In genomic region chr1:186849271-186849671, GRCh38 we compare ENCODE assay signal across 10 cellular contexts. TPM values are rescaled to one million over a fixed set of nuclear protein-coding genes. Genes with fewer than 3 reads are reported as not detected.
DNase-seq lines count a peak whose midpoint lies in the region; ATAC-seq and TF ChIP-seq lines count a peak whose summit lies in the region.
"Had no signal": no experiment of that assay in that cellular context is flagged by ENCODE, and none has a peak within 500 bp of the region (broad histone marks: within the 10 kb centered on the region; RNA-seq: fewer than 3 reads in every experiment).

No MANE protein-coding gene starts in this region.

- DNase-seq in HL-60 (ENCODE audit: low read depth in 1 of 2, low spot score in 1 of 2) (peak; percentile 14 to 66), lower lobe of right lung (no peak), amniotic stem cell (lab: John Stamatoyannopoulos, UW) (no peak), NCI-H2196 treated with DMSO at 0.1 percent for 48 hours (lab: John Stamatoyannopoulos, UW; ENCODE audit: unreplicated experiment) (no peak), esophagus muscularis mucosa (ENCODE audit: extremely low spot score) (no peak), NCI-H187 treated with DMSO at 0.1 percent for 48 hours (lab: John Stamatoyannopoulos, UW) (no peak)
- DNase-seq: activated CD4-positive, alpha-beta memory T cell treated with anti-CD3 and anti-CD28 coated beads, Interleukin-2, amount 10 ng/mL, durations not matched to agents 7 days and 5 days; effector CD8-positive, alpha-beta T cell had no signal

- H3K27me3 ChIP-seq in HL-60 (ENCODE audit: insufficient read depth, poor library complexity, severe bottlenecking): no peaks in the 10 kb centered on the region
- H3K27me3 ChIP-seq in lower lobe of right lung (ENCODE audit: low read depth): no peaks in the 10 kb centered on the region
- H3K27me3 ChIP-seq in esophagus muscularis mucosa: no peaks in the 10 kb centered on the region

- intact Hi-C loops in lower lobe of right lung (cut with DNase I) (no loop called here), esophagus muscularis mucosa (cut with DNase I) (no loop called here)

- no peak overlapping the region for H3K4me3 ChIP-seq in HL-60 (replicated peaks; ENCODE audit: insufficient read depth, low read length)
- H3K4me3 ChIP-seq in lower lobe of right lung: no peak overlapping the region
- no peak overlapping the region for H3K4me3 ChIP-seq in esophagus muscularis mucosa

- H3K36me3 ChIP-seq in lower lobe of right lung (no peaks in the 10 kb centered on the region), esophagus muscularis mucosa (no peaks in the 10 kb centered on the region)

- TF ChIP-seq CTCF in HL-60 (IDR thresholded peaks at IDR 0.05; ENCODE audit: insufficient read depth, low read length): no peak
- no peak for TF ChIP-seq CTCF in lower lobe of right lung (IDR thresholded peaks at IDR 0.05)
- no peak for TF ChIP-seq CTCF in esophagus muscularis mucosa (IDR thresholded peaks at IDR 0.05)

- H3K27ac ChIP-seq in HL-60 (replicated peaks) (no peak overlapping the region; the same call in 1 of the 2 replicates), lower lobe of right lung (peak overlapping the region; percentile 40), esophagus muscularis mucosa (replicated peaks in 1 of 4) (peak overlapping the region in 1 of 4 donors; percentile 14)

- H3K9me3 ChIP-seq in lower lobe of right lung (no peaks in the 10 kb centered on the region), esophagus muscularis mucosa (no peaks in the 10 kb centered on the region)

- TF ChIP-seq EP300 in esophagus muscularis mucosa (IDR thresholded peaks at IDR 0.05): no peak

- WGBS in esophagus muscularis mucosa: 75% methylated on average over 5 of the region's 5 CpGs

- H3K4me1 ChIP-seq in lower lobe of right lung (no peaks in the 10 kb centered on the region), esophagus muscularis mucosa (peaks cover 0 to 10% (median 4%) of the 10 kb centered on the region in 4 donors)

- TF ChIP-seq POLR2A in esophagus muscularis mucosa (IDR thresholded peaks at IDR 0.05; ENCODE audit: low read depth): no peak

- ATAC-seq in GM18519 (IDR thresholded peaks at IDR 0.05; ENCODE audit: low FRiP score, unreplicated experiment) (peak; percentile 96), HG02571 (IDR thresholded peaks at IDR 0.05; ENCODE audit: unreplicated experiment) (peak; percentile 93), lower lobe of right lung (peak; percentile 74 to 80)

RNA-seq across cellular contexts. Expression of gene PLA2G4A, which starts 20.5 kb away (rescaled TPM):
- total RNA-seq in lower lobe of right lung: 10.1 TPM
- total RNA-seq in esophagus muscularis mucosa: 1 to 10 TPM; 3.0 to 4.6 (median 4.1) TPM

Comparison
In these comparisons a context has a peak if more than half of its experiments do, and no peak if none do; other contexts are left out.
1. DNase-seq: peak in HL-60 (2 of 2); none in lower lobe of right lung (single experiment), amniotic stem cell (single experiment), NCI-H2196 treated with DMSO at 0.1 percent for 48 hours (single experiment), esophagus muscularis mucosa (single experiment) and NCI-H187 treated with DMSO at 0.1 percent for 48 hours (single experiment).
2. Peak in every context shown above with its lines, with median percentiles within 50 percentile points of each other: ATAC-seq.